ENCODE assay signal across 14 cellular contexts in genomic region chr5:173705512-173705825, GRCh38.
DNase-seq lines count a peak whose midpoint lies in the region; ATAC-seq and TF ChIP-seq lines count a peak whose summit lies in the region.
"Had no signal": no experiment of that assay in that cellular context is flagged by ENCODE, and none has a peak within 500 bp of the region (broad histone marks: within the 10 kb centered on the region; RNA-seq: fewer than 3 reads in every experiment).

No MANE protein-coding gene starts in this region.

- DNase-seq in body of pancreas: no peak
- no peak for DNase-seq in neuronal stem cell (ENCODE audit: low spot score)
- DNase-seq in erythroblast (lab: John Stamatoyannopoulos, UW): no peak
- DNase-seq in stimulated activated CD4-positive, alpha-beta T cell treated with anti-CD3 and anti-CD28 coated beads, Interleukin-4, amount 100 ng/mL, for 1 hour: no peak
- no peak for DNase-seq in OCI-M1 (lab: John Stamatoyannopoulos, UW)
- DNase-seq: CD8-positive, alpha-beta T cell; COR-L47; DMS153; DMS79 treated with DMSO at 0.1 percent for 48 hours; EL; HCEC 1CT; HFFc6 had no signal

- peak overlapping the region; percentile 53 for H2BK15ac ChIP-seq in neuronal stem cell (ENCODE audit: low read length)

- no peak overlapping the region for H3K4ac ChIP-seq in neuronal stem cell (ENCODE audit: low read length)

- WGBS in body of pancreas, 2 donors: 79 to 93% methylated on average over 3 to 7 of the region's 10 CpGs
- no CpG with 5 or more reads among the region's 10 CpGs for WGBS in neuronal stem cell (ENCODE audit: extremely low coverage in 2 of 2, insufficient read length in 2 of 2, insufficient replicate concordance in 1 of 2), 2 donors

- H3K36me3 ChIP-seq in OCI-LY1 (ENCODE audit: insufficient read depth, low read length) (peaks cover 6% of the 10 kb centered on the region; the same call in 1 of the 2 replicates), body of pancreas (replicated peaks in 1 of 2; ENCODE audit: insufficient read depth in 1 of 2, low read depth in 2 of 2) (no peaks in the 10 kb centered on the region), neuronal stem cell (replicated peaks in 1 of 2; ENCODE audit: control insufficient read depth in 2 of 2, insufficient read depth in 2 of 2, low read length in 2 of 2) (no peaks in the 10 kb centered on the region)

- H2BK12ac ChIP-seq in neuronal stem cell (ENCODE audit: low read length): peak overlapping the region; percentile 26

- H2BK5ac ChIP-seq in neuronal stem cell (ENCODE audit: low read length): peak overlapping the region; percentile 4

- H3K4me3 ChIP-seq in OCI-LY1 (ENCODE audit: low read depth, low read length, poor library complexity, severe bottlenecking): no peak overlapping the region
- H3K4me3 ChIP-seq in body of pancreas: no peak overlapping the region
- no peak overlapping the region for H3K4me3 ChIP-seq in neuronal stem cell (ENCODE audit: low read length in 2 of 2)

- TF ChIP-seq CTCF in OCI-LY1 (IDR thresholded peaks at IDR 0.05; ENCODE audit: low read length) (no peak), body of pancreas (IDR thresholded peaks at IDR 0.05) (no peak)

- peak overlapping the region; percentile 59; the same call in 1 of the 2 replicates for H3K4me2 ChIP-seq in OCI-LY1 (ENCODE audit: low read length)
- H3K4me2 ChIP-seq in neuronal stem cell (ENCODE audit: insufficient read depth, low read length, poor library complexity, severe bottlenecking): no peak overlapping the region

- no peaks in the 10 kb centered on the region for H3K79me1 ChIP-seq in neuronal stem cell (ENCODE audit: low read depth, low read length)

- no peak overlapping the region for H3K14ac ChIP-seq in neuronal stem cell (ENCODE audit: low read length)

- H4K20me1 ChIP-seq in OCI-LY1 (ENCODE audit: insufficient read depth, low read length): no peaks in the 10 kb centered on the region

- no peaks in the 10 kb centered on the region for H3K9me2 ChIP-seq in OCI-LY1 (ENCODE audit: low read depth, low read length)

- H3K9me3 ChIP-seq in OCI-LY1 (ENCODE audit: low read length): no peaks in the 10 kb centered on the region
- no peaks in the 10 kb centered on the region for H3K9me3 ChIP-seq in body of pancreas
- no peaks in the 10 kb centered on the region for H3K9me3 ChIP-seq in neuronal stem cell (replicated peaks in 1 of 2; ENCODE audit: control insufficient read depth in 2 of 2, insufficient read depth in 1 of 2, low read depth in 1 of 2, low read length in 2 of 2)

- H3K9ac ChIP-seq in OCI-LY1 (ENCODE audit: low read length) (peak overlapping the region; percentile 54), neuronal stem cell (ENCODE audit: low read depth, low read length, poor library complexity) (peak overlapping the region; percentile 26)

- intact Hi-C loops in body of pancreas (cut with DNase I): loop anchor here (10.0 kb wide), 1 partner anchor 81 kb away; no protein-coding TSS in a partner anchor

- no peak overlapping the region for H2AFZ ChIP-seq in OCI-LY1 (ENCODE audit: low read length)
- no peak overlapping the region for H2AFZ ChIP-seq in neuronal stem cell (ENCODE audit: low read length)

- H3K4me1 ChIP-seq in OCI-LY1 (ENCODE audit: insufficient read depth, low read length, severe bottlenecking): peaks cover 100% of the 10 kb centered on the region
- peaks cover 23% of the 10 kb centered on the region for H3K4me1 ChIP-seq in body of pancreas
- peaks cover 0 to 5% of the 10 kb centered on the region in 2 donors for H3K4me1 ChIP-seq in neuronal stem cell (ENCODE audit: control insufficient read depth in 2 of 2, insufficient read depth in 1 of 2, low read depth in 1 of 2, low read length in 2 of 2)

- peak overlapping the region; percentile 72 for H3K18ac ChIP-seq in neuronal stem cell (ENCODE audit: low read length)

- H3K79me2 ChIP-seq in OCI-LY1 (ENCODE audit: insufficient read depth, low read length): no peaks in the 10 kb centered on the region

- no peak for ATAC-seq in body of pancreas
- no peak for ATAC-seq in GM21619 (IDR thresholded peaks at IDR 0.05; ENCODE audit: unreplicated experiment)
- ATAC-seq: CD8-positive, alpha-beta T cell had no signal

- H4K91ac ChIP-seq in neuronal stem cell (ENCODE audit: low read depth, low read length, poor library complexity): no peak overlapping the region

- no peaks in the 10 kb centered on the region for H3K27me3 ChIP-seq in OCI-LY1 (ENCODE audit: insufficient read depth, low read length)
- H3K27me3 ChIP-seq in body of pancreas: no peaks in the 10 kb centered on the region
- peaks cover 0 to 21% (median 0%) of the 10 kb centered on the region in 3 experiments for H3K27me3 ChIP-seq in neuronal stem cell (ENCODE audit: control insufficient read depth in 3 of 3, insufficient read depth in 3 of 3, low read depth in 1 of 3, low read length in 3 of 3)

- peak overlapping the region; percentile 12 for H2AK5ac ChIP-seq in neuronal stem cell (ENCODE audit: low read depth, low read length)

- peak overlapping the region; percentile 97 for H3K27ac ChIP-seq in OCI-LY1 (ENCODE audit: low read depth, low read length, poor library complexity, severe bottlenecking)
- peak overlapping the region in 3 of 4 donors; percentile 26 to 43 (median 30) for H3K27ac ChIP-seq in body of pancreas
- H3K27ac ChIP-seq in neuronal stem cell (replicated peaks; ENCODE audit: low read length): no peak overlapping the region

- TF ChIP-seq POLR2A in body of pancreas (IDR thresholded peaks at IDR 0.05) (no peak), erythroblast (IDR thresholded peaks at IDR 0.05; ENCODE audit: low read length) (no peak)

- peak overlapping the region; percentile 59 for H3K23ac ChIP-seq in neuronal stem cell (ENCODE audit: low read depth, low read length, poor library complexity)

- no peaks in the 10 kb centered on the region for H3F3A ChIP-seq in OCI-LY1 (ENCODE audit: insufficient read depth, low read length)

- H2BK120ac ChIP-seq in neuronal stem cell (ENCODE audit: low read depth, low read length): no peak overlapping the region

- H4K8ac ChIP-seq in neuronal stem cell (ENCODE audit: low read depth, low read length): no peak overlapping the region
